In the genomic region with DNA sequence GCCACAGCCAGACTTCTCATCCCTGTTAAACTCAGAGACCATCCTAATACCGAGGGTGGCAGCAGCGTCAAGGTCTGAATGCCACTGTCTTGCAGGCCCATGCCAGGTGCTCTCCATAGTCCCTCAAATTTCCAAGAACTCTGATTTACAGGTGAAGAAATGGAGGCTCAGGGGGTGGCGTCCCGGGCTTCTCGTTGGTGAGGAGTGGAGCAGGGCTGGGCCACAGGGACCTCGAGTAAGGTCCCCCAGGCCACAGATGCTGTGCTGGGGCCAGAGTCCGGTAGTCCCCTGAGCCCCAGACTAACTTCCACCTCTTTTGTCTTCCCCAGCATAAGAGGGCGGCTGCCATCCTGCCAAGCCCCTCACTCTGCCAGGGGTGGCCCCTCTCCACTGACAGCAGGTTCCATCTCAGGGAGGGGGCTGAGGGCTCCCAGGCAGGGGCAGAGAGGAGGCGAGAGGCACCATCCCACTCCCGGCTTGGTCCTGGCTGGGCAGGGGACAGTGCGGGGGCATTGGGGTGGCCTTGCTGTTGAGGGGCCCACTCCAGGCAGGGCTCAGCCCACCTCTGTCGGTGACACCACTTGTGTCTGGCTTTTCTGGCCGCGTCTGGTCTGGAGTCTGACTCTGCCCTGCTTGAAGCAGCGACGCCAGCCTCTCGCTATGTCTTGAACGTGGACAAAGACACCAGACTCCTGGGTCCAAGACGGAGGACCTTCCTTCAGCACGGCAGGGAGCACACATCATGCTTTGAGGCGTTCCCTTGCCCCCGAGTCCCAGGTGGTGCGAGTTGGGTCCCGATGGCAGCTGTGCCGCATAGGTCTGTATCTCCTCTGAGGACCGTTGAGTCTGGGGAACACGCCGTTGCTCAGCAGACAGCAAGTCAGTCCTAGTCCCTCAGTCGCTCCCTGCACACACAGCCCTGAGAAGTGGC, we compare ENCODE assay signal across 20 cellular contexts. TPM values are rescaled to one million over a fixed set of nuclear protein-coding genes. Genes with fewer than 3 reads are reported as not detected.
DNase-seq lines count a peak whose midpoint lies in the region; ATAC-seq, FAIRE-seq and TF ChIP-seq lines count a peak whose summit lies in the region.
"Had no signal": no experiment of that assay in that cellular context is flagged by ENCODE, and none has a peak within 500 bp of the region (broad histone marks: within the 10 kb centered on the region; RNA-seq: fewer than 3 reads in every experiment).

No MANE protein-coding gene starts in this region.

- H3K4me3 ChIP-seq in right lobe of liver (no peak overlapping the region), HepG2 (replicated peaks in 1 of 3; ENCODE audit: insufficient read depth in 1 of 3, low read depth in 2 of 3, low read length in 3 of 3) (no peak overlapping the region), endodermal cell (ENCODE audit: low read length) (no peak overlapping the region), mucosa of descending colon (no peak overlapping the region)
- H3K4me3 ChIP-seq: SJCRH30 had no signal

- WGBS in right lobe of liver (ENCODE audit: insufficient coverage, low coverage, low lambda C conversion rate, missing lambda C conversion rate): 80% methylated on average over 1 of the region's 29 CpGs
- WGBS in HepG2 (ENCODE audit: low lambda C conversion rate): 47% methylated on average over 18 of the region's 29 CpGs
- WGBS in endodermal cell (ENCODE audit: insufficient coverage in 1 of 2, insufficient read length in 1 of 2), 2 experiments: 90 to 93% methylated on average over 23 to 29 of the region's 29 CpGs

- no peaks in the 10 kb centered on the region for H3K9me3 Mint-ChIP-seq in endodermal cell
- H3K9me3 Mint-ChIP-seq in HFFc6: no peaks in the 10 kb centered on the region
- H3K9me3 Mint-ChIP-seq: CD4-positive, CD25-positive, alpha-beta regulatory T cell had no signal

- H4K20me1 ChIP-seq in HepG2 (ENCODE audit: insufficient read depth, low read length): no peaks in the 10 kb centered on the region

- no peak overlapping the region for H2AFZ ChIP-seq in HepG2 (ENCODE audit: low read length)

- H3K9ac ChIP-seq in HepG2 (ENCODE audit: insufficient read depth, low read depth, low read length) (no peak overlapping the region), endodermal cell (ENCODE audit: extremely low read depth, low read length, poor library complexity, severe bottlenecking) (no peak overlapping the region)

- TF ChIP-seq EP300 in HepG2 (IDR thresholded peaks at IDR 0.05; ENCODE audit: low read depth in 2 of 2, low read length in 2 of 2): no peak
- TF ChIP-seq EP300 in HepG2 (CRISPR knock-in tag; IDR thresholded peaks at IDR 0.05; ENCODE audit: borderline replicate concordance): no peak

- H3K9me3 ChIP-seq in right lobe of liver (no peaks in the 10 kb centered on the region), HepG2 (ENCODE audit: low read length) (no peaks in the 10 kb centered on the region), endodermal cell (ENCODE audit: control insufficient read depth, low read length) (no peaks in the 10 kb centered on the region), mucosa of descending colon (no peaks in the 10 kb centered on the region)

- POLR2A ChIA-PET in HepG2 (lab: Yijun Ruan, JAX): no interaction called here

- H3K4me1 ChIP-seq in right lobe of liver (no peaks in the 10 kb centered on the region), HepG2 (ENCODE audit: insufficient read depth, low read length) (peaks cover 20% of the 10 kb centered on the region), endodermal cell (ENCODE audit: control insufficient read depth, insufficient read depth, low read length) (no peaks in the 10 kb centered on the region), mucosa of descending colon (ENCODE audit: low read depth) (no peaks in the 10 kb centered on the region)

- no peak overlapping the region for H3K4me3 Mint-ChIP-seq in endodermal cell
- H3K4me3 Mint-ChIP-seq in HFFc6: no peak overlapping the region
- H3K4me3 Mint-ChIP-seq: CD4-positive, CD25-positive, alpha-beta regulatory T cell had no signal

- H3K36me3 Mint-ChIP-seq in endodermal cell (ENCODE audit: low read depth) (no peaks in the 10 kb centered on the region), HFFc6 (ENCODE audit: low read depth) (0 out of 2 replicates have a peak, but pooled peaks cover 2% of the 10 kb centered on the region)
- H3K36me3 Mint-ChIP-seq: CD4-positive, CD25-positive, alpha-beta regulatory T cell had no signal

- H3K27me3 Mint-ChIP-seq in endodermal cell (ENCODE audit: insufficient read depth) (peaks cover 4% of the 10 kb centered on the region), HFFc6 (ENCODE audit: insufficient read depth) (peaks cover 15% of the 10 kb centered on the region)
- H3K27me3 Mint-ChIP-seq: CD4-positive, CD25-positive, alpha-beta regulatory T cell had no signal

- CTCF ChIA-PET in HepG2 (lab: Yijun Ruan, JAX; ENCODE audit: low intra/inter-chr PET ratio, low total read pairs): no interaction called here

- FAIRE-seq in HepG2 (lab: Jason Lieb, UNC): no peak
- FAIRE-seq: A204.1, H54 had no signal

- in situ Hi-C loops in HepG2 (cut with HindIII; ENCODE audit: extremely low pct_ligation_motif_present, low pct_unique_long_range_greater_than_20kb): no loop called here

- intact Hi-C loops in right lobe of liver (cut with DNase I): no loop called here
- intact Hi-C loops in HepG2 (cut with micrococcal nuclease; ENCODE audit: unreplicated experiment): no loop called here
- intact Hi-C loops in mucosa of descending colon (cut with DNase I, micrococcal nuclease): no loop called here

- no peaks in the 10 kb centered on the region for H3K4me1 Mint-ChIP-seq in endodermal cell
- peaks cover 3% of the 10 kb centered on the region for H3K4me1 Mint-ChIP-seq in HFFc6 (ENCODE audit: low read depth)
- H3K4me1 Mint-ChIP-seq: CD4-positive, CD25-positive, alpha-beta regulatory T cell had no signal

- ATAC-seq in right lobe of liver: no peak
- no peak for ATAC-seq in HepG2
- no peak for ATAC-seq in mucosa of descending colon

- H3K79me2 ChIP-seq in HepG2 (ENCODE audit: insufficient read depth, low read length): no peaks in the 10 kb centered on the region

- TF ChIP-seq POLR2A in right lobe of liver (IDR thresholded peaks at IDR 0.05) (no peak), HepG2 (IDR thresholded peaks at IDR 0.05; ENCODE audit: insufficient read depth in 1 of 2, low read depth in 2 of 2, low read length in 2 of 2) (no peak)

- TF ChIP-seq RAD21 in HepG2 (CRISPR knock-in tag; IDR thresholded peaks at IDR 0.05): no peak

- H3K36me3 ChIP-seq in right lobe of liver: no peaks in the 10 kb centered on the region
- H3K36me3 ChIP-seq in HepG2 (replicated peaks in 1 of 2; ENCODE audit: control insufficient read depth in 1 of 2, insufficient read depth in 2 of 2, low read length in 2 of 2): no peaks in the 10 kb centered on the region
- no peaks in the 10 kb centered on the region for H3K36me3 ChIP-seq in endodermal cell (ENCODE audit: control insufficient read depth, insufficient read depth, low read length)
- no peaks in the 10 kb centered on the region for H3K36me3 ChIP-seq in mucosa of descending colon (ENCODE audit: low read depth)
- H3K36me3 ChIP-seq: SJCRH30 had no signal

- H3K27ac Mint-ChIP-seq in endodermal cell (no peak overlapping the region), HFFc6 (no peak overlapping the region)
- H3K27ac Mint-ChIP-seq: CD4-positive, CD25-positive, alpha-beta regulatory T cell had no signal

- TF ChIP-seq CTCF in right lobe of liver (IDR thresholded peaks at IDR 0.05) (no peak), HepG2 (CRISPR knock-in tag; IDR thresholded peaks at IDR 0.05) (no peak), endodermal cell (conservative IDR thresholded peaks at IDR 0.05) (no peak), mucosa of descending colon (IDR thresholded peaks at IDR 0.05) (no peak), HFFc6 (IDR thresholded peaks at IDR 0.05) (no peak)

- no peaks in the 10 kb centered on the region for H3K27me3 ChIP-seq in right lobe of liver
- H3K27me3 ChIP-seq in HepG2 (ENCODE audit: control insufficient read depth in 1 of 2, insufficient read depth in 2 of 2, low read length in 2 of 2): peaks cover 3 to 51% of the 10 kb centered on the region in 2 experiments
- peaks cover 6% of the 10 kb centered on the region for H3K27me3 ChIP-seq in endodermal cell (ENCODE audit: control insufficient read depth, insufficient read depth, low read length, poor library complexity, severe bottlenecking)
- H3K27me3 ChIP-seq: SJCRH30 had no signal

- no peak overlapping the region for H3K4me2 ChIP-seq in HepG2 (ENCODE audit: low read depth, low read length)

- no TSS peak for BruUV-seq in HepG2 (replicated peaks; lab: Mats Ljungman, UMichigan)

- DNase-seq in right lobe of liver (peak in 2 of 3 donors; percentile 18 to 48), HepG2 (ENCODE audit: low spot score) (no peak), endodermal cell (peak; percentile 50), mucosa of descending colon (peak in 2 of 3 donors; percentile 14 to 47), HFFc6 (no peak), foreskin melanocyte (no peak), GF-D8 (lab: John Stamatoyannopoulos, UW) (no peak)
- DNase-seq: CD4-positive, CD25-positive, alpha-beta regulatory T cell; EL; KG1; NCI-H1092 treated with DMSO at 0.1 percent for 48 hours; NCI-H1436 treated with DMSO at 0.1 percent for 48 hours; NCI-H1930; NCI-H510A; NCI-H774; NK-92 treated with Interleukin-12 subunit alpha and Interleukin-12 subunit beta, amount 100 ng/mL, for 24 hours had no signal

- H3K27ac ChIP-seq in right lobe of liver: no peak overlapping the region
- H3K27ac ChIP-seq in HepG2 (ENCODE audit: extremely low read length, insufficient read depth, low read length): no peak overlapping the region
- peak overlapping the region; percentile 49 for H3K27ac ChIP-seq in endodermal cell (ENCODE audit: low read depth, low read length)
- H3K27ac ChIP-seq: RWPE1, SJCRH30 had no signal

RNA-seq across cellular contexts. Expression of gene KLHL30, which starts 15.9 kb away (rescaled TPM):
- total RNA-seq in right lobe of liver: under 1 TPM in 4 of 6 experiments, not detected in 2; 0.04 to 0.19 (median 0.11) TPM
- total RNA-seq in HepG2 (2016; rRNA removed; fragmentation: Illumina TruSeq; extraction: Trizol): not detected in 2 replicates
- total RNA-seq in HepG2 (2016; cell fraction: cytosol; rRNA removed; fragmentation: Illumina TruSeq; extraction: Trizol; ENCODE audit: low read depth): not detected in 2 replicates
- total RNA-seq in HepG2 (2016; cell fraction: insoluble cytoplasmic fraction; rRNA removed; fragmentation: Illumina TruSeq; extraction: Trizol): not detected in 2 replicates
- total RNA-seq in HepG2 (2016; cell fraction: membrane; rRNA removed; fragmentation: Illumina TruSeq; extraction: Trizol): not detected in 2 replicates
- total RNA-seq in HepG2 (2016; cell fraction: nucleus; rRNA removed; fragmentation: Illumina TruSeq; extraction: Trizol): not detected in 2 replicates
- 0.05 and 0.07 TPM in 2 replicates for polyA plus RNA-seq in HepG2 (2011; rRNA removed)
- 0.03 and 0.05 TPM in 2 replicates for polyA plus RNA-seq in HepG2 (2011; cell fraction: cytosol; rRNA removed)
- polyA plus RNA-seq in HepG2 (2011; cell fraction: nucleus; rRNA removed): 0.35 and 0.38 TPM in 2 replicates
- not detected in 2 replicates for polyA plus RNA-seq in HepG2 (2012)
- not detected in 2 replicates for polyA plus RNA-seq in HepG2 (2016; cell fraction: cytosol; fragmentation: Illumina TruSeq; extraction: Trizol; ENCODE audit: low read depth)
- polyA plus RNA-seq in HepG2 (2016; cell fraction: insoluble cytoplasmic fraction; fragmentation: Illumina TruSeq; extraction: Trizol; ENCODE audit: low read depth): not detected in 2 replicates
- not detected in 2 replicates for polyA plus RNA-seq in HepG2 (2016; cell fraction: membrane; fragmentation: Illumina TruSeq; extraction: Trizol; ENCODE audit: low read depth)
- polyA plus RNA-seq in HepG2 (2016; cell fraction: nucleus; fragmentation: Illumina TruSeq; extraction: Trizol; ENCODE audit: insufficient read depth, low read depth): not detected in 2 replicates
- 0.23 and 0.42 TPM in 2 replicates for polyA minus RNA-seq in HepG2 (2011; rRNA and poly(A)+ RNA removed; ENCODE audit: low replicate concordance)
- polyA minus RNA-seq in HepG2 (2011; cell fraction: cytosol; rRNA and poly(A)+ RNA removed): not detected in 2 replicates
- polyA minus RNA-seq in HepG2 (2011; cell fraction: nucleus; rRNA and poly(A)+ RNA removed): 0.12 and 0.39 TPM in 2 replicates
- total RNA-seq in endodermal cell: not detected
- 0.25 TPM for polyA plus RNA-seq in endodermal cell (2013, experiment 1 of 2)
- polyA plus RNA-seq in endodermal cell (2013, experiment 2 of 2): 0.41 TPM
- total RNA-seq in mucosa of descending colon: 1 to 10 TPM in 1 of 3 donors, under 1 TPM in 2; 0.17 to 1.1 (median 0.24) TPM
- under 1 TPM in 4 of 6 experiments, not detected in 2; 0.05 to 0.14 (median 0.12) TPM for total RNA-seq in HFFc6 (2021; fragmentation: NEBNext Ultra II Directional; extraction: Animal tissue kit (Norgen Biotek cat#: 25700))
- total RNA-seq: CD4-positive, CD25-positive, alpha-beta regulatory T cell had no signal
- polyA plus RNA-seq: CD4-positive, CD25-positive, alpha-beta regulatory T cell had no signal

RNA-seq across cellular contexts. Expression of gene ESPNL, which starts 22.4 kb away (rescaled TPM):
- total RNA-seq in right lobe of liver (1 to 10 TPM in 1 of 6 experiments, under 1 TPM in 5; 0.11 to 1.1 (median 0.50) TPM), HepG2 (2016; rRNA removed; fragmentation: Illumina TruSeq; extraction: Trizol) (0.35 and 0.80 TPM in 2 replicates), endodermal cell (under 1 TPM; 0.15 to 0.86 TPM), mucosa of descending colon (under 1 TPM; 0.23 to 0.63 (median 0.47) TPM)
- total RNA-seq in HepG2 (2016; cell fraction: cytosol; rRNA removed; fragmentation: Illumina TruSeq; extraction: Trizol; ENCODE audit: low read depth): 0.09 TPM in 1 of 2 replicates, not detected in the other
- 0.51 and 1.2 TPM in 2 replicates for total RNA-seq in HepG2 (2016; cell fraction: insoluble cytoplasmic fraction; rRNA removed; fragmentation: Illumina TruSeq; extraction: Trizol)
- 0.34 and 0.38 TPM in 2 replicates for total RNA-seq in HepG2 (2016; cell fraction: membrane; rRNA removed; fragmentation: Illumina TruSeq; extraction: Trizol)
- 0.47 and 0.62 TPM in 2 replicates for total RNA-seq in HepG2 (2016; cell fraction: nucleus; rRNA removed; fragmentation: Illumina TruSeq; extraction: Trizol)
- polyA plus RNA-seq in HepG2 (2011; rRNA removed): 0.42 and 0.45 TPM in 2 replicates
- 0.29 and 0.58 TPM in 2 replicates for polyA plus RNA-seq in HepG2 (2011; cell fraction: cytosol; rRNA removed)
- 2.1 TPM in 2 replicates for polyA plus RNA-seq in HepG2 (2011; cell fraction: nucleus; rRNA removed)
- 0.66 and 0.68 TPM in 2 replicates for polyA plus RNA-seq in HepG2 (2012)
- polyA plus RNA-seq in HepG2 (2016; cell fraction: cytosol; fragmentation: Illumina TruSeq; extraction: Trizol; ENCODE audit: low read depth): 0.03 and 0.12 TPM in 2 replicates
- 0.39 and 0.45 TPM in 2 replicates for polyA plus RNA-seq in HepG2 (2016; cell fraction: insoluble cytoplasmic fraction; fragmentation: Illumina TruSeq; extraction: Trizol; ENCODE audit: low read depth)
- polyA plus RNA-seq in HepG2 (2016; cell fraction: membrane; fragmentation: Illumina TruSeq; extraction: Trizol; ENCODE audit: low read depth): 0.17 and 0.19 TPM in 2 replicates
- polyA plus RNA-seq in HepG2 (2016; cell fraction: nucleus; fragmentation: Illumina TruSeq; extraction: Trizol; ENCODE audit: insufficient read depth, low read depth): 0.68 and 1.8 TPM in 2 replicates
- polyA minus RNA-seq in HepG2 (2011; rRNA and poly(A)+ RNA removed; ENCODE audit: low replicate concordance): 0.05 and 1.2 TPM in 2 replicates
- 0.40 and 0.53 TPM in 2 replicates for polyA minus RNA-seq in HepG2 (2011; cell fraction: cytosol; rRNA and poly(A)+ RNA removed)
- 0.39 and 0.50 TPM in 2 replicates for polyA minus RNA-seq in HepG2 (2011; cell fraction: nucleus; rRNA and poly(A)+ RNA removed)
- polyA plus RNA-seq in endodermal cell (2013, experiment 1 of 2): 0.32 TPM
- polyA plus RNA-seq in endodermal cell (2013, experiment 2 of 2): 0.25 TPM
- total RNA-seq in HFFc6 (2021; fragmentation: NEBNext Ultra II Directional; extraction: Animal tissue kit (Norgen Biotek cat#: 25700)): 1 to 10 TPM; 1.0 to 3.0 (median 2.6) TPM
- total RNA-seq: CD4-positive, CD25-positive, alpha-beta regulatory T cell had no signal
- polyA plus RNA-seq: CD4-positive, CD25-positive, alpha-beta regulatory T cell had no signal

RNA-seq across cellular contexts. Expression of gene ERFE, which starts 36.2 kb away (rescaled TPM):
- total RNA-seq in right lobe of liver (1 to 10 TPM in 1 of 6 experiments, under 1 TPM in 2, not detected in 3; 0.27 to 1.4 (median 0.31) TPM), HepG2 (2016; rRNA removed; fragmentation: Illumina TruSeq; extraction: Trizol) (not detected in 2 replicates), endodermal cell (1 to 10 TPM in 1 of 2 donors, under 1 TPM in 1; 0.48 to 1.6 TPM), mucosa of descending colon (under 1 TPM; 0.38 to 0.58 (median 0.51) TPM)
- total RNA-seq in HepG2 (2016; cell fraction: cytosol; rRNA removed; fragmentation: Illumina TruSeq; extraction: Trizol; ENCODE audit: low read depth): not detected in 2 replicates
- total RNA-seq in HepG2 (2016; cell fraction: insoluble cytoplasmic fraction; rRNA removed; fragmentation: Illumina TruSeq; extraction: Trizol): not detected in 2 replicates
- total RNA-seq in HepG2 (2016; cell fraction: membrane; rRNA removed; fragmentation: Illumina TruSeq; extraction: Trizol): not detected in 2 replicates
- total RNA-seq in HepG2 (2016; cell fraction: nucleus; rRNA removed; fragmentation: Illumina TruSeq; extraction: Trizol): not detected in 2 replicates
- polyA plus RNA-seq in HepG2 (2011; rRNA removed): 0.05 and 0.09 TPM in 2 replicates
- polyA plus RNA-seq in HepG2 (2011; cell fraction: cytosol; rRNA removed): 0.06 TPM in 1 of 2 replicates, not detected in the other
- 0.05 and 0.31 TPM in 2 replicates for polyA plus RNA-seq in HepG2 (2011; cell fraction: nucleus; rRNA removed)
- polyA plus RNA-seq in HepG2 (2012): 0.28 TPM in 1 of 2 replicates, not detected in the other
- not detected in 2 replicates for polyA plus RNA-seq in HepG2 (2016; cell fraction: cytosol; fragmentation: Illumina TruSeq; extraction: Trizol; ENCODE audit: low read depth)
- not detected in 2 replicates for polyA plus RNA-seq in HepG2 (2016; cell fraction: insoluble cytoplasmic fraction; fragmentation: Illumina TruSeq; extraction: Trizol; ENCODE audit: low read depth)
- polyA plus RNA-seq in HepG2 (2016; cell fraction: membrane; fragmentation: Illumina TruSeq; extraction: Trizol; ENCODE audit: low read depth): not detected in 2 replicates
- not detected in 2 replicates for polyA plus RNA-seq in HepG2 (2016; cell fraction: nucleus; fragmentation: Illumina TruSeq; extraction: Trizol; ENCODE audit: insufficient read depth, low read depth)
- 0.22 and 1.4 TPM in 2 replicates for polyA minus RNA-seq in HepG2 (2011; rRNA and poly(A)+ RNA removed; ENCODE audit: low replicate concordance)
- not detected in 2 replicates for polyA minus RNA-seq in HepG2 (2011; cell fraction: cytosol; rRNA and poly(A)+ RNA removed)
- 0.13 TPM in 1 of 2 replicates, not detected in the other for polyA minus RNA-seq in HepG2 (2011; cell fraction: nucleus; rRNA and poly(A)+ RNA removed)
- 3.4 TPM for polyA plus RNA-seq in endodermal cell (2013, experiment 1 of 2)
- 2.0 TPM for polyA plus RNA-seq in endodermal cell (2013, experiment 2 of 2)
- under 1 TPM in 5 of 6 experiments, not detected in 1; 0.19 to 0.46 (median 0.41) TPM for total RNA-seq in HFFc6 (2021; fragmentation: NEBNext Ultra II Directional; extraction: Animal tissue kit (Norgen Biotek cat#: 25700))
- total RNA-seq: CD4-positive, CD25-positive, alpha-beta regulatory T cell had no signal

Comparison
In these comparisons a context has a peak if more than half of its experiments do, and no peak if none do; other contexts are left out.
1. DNase-seq: peak in right lobe of liver (2 of 3), endodermal cell (single experiment) and mucosa of descending colon (2 of 3); none in HepG2 (single experiment), HFFc6 (single experiment), foreskin melanocyte (single experiment) and GF-D8 (single experiment).